22 cellular contexts compared by ENCODE assay signal in genomic region chr2:162821718-162822117, GRCh38. TPM values are rescaled to one million over a fixed set of nuclear protein-coding genes. Genes with fewer than 3 reads are reported as not detected.
DNase-seq lines count a peak whose midpoint lies in the region; FAIRE-seq and TF ChIP-seq lines count a peak whose summit lies in the region.
"Had no signal": no experiment of that assay in that cellular context is flagged by ENCODE, and none has a peak within 500 bp of the region (broad histone marks: within the 10 kb centered on the region; RNA-seq: fewer than 3 reads in every experiment).

No MANE protein-coding gene starts in this region.

- H3K27ac ChIP-seq in ACC112 (ENCODE audit: low read depth, low read length) (peak overlapping the region; percentile 19; the same call in 1 of the 2 replicates), MM.1S (ENCODE audit: low read length) (no peak overlapping the region), astrocyte (ENCODE audit: low read depth, low read length) (peak overlapping the region; percentile 15), testis (no peak overlapping the region)
- H3K27ac ChIP-seq: C4-2B had no signal

- H3F3A ChIP-seq in MM.1S (ENCODE audit: insufficient read depth, low read length): no peaks in the 10 kb centered on the region

- peak overlapping the region; percentile 13; the same call in 1 of the 2 replicates for H3K4me3 ChIP-seq in ACC112 (ENCODE audit: low read depth, low read length)
- H3K4me3 ChIP-seq in MM.1S (ENCODE audit: low read length): no peak overlapping the region
- no peak overlapping the region for H3K4me3 ChIP-seq in astrocyte (ENCODE audit: insufficient read depth, low read depth, low read length)
- H3K4me3 ChIP-seq in skeletal muscle satellite cell (ENCODE audit: low read length): no peak overlapping the region
- H3K4me3 ChIP-seq in testis: no peak overlapping the region

- H3K9ac ChIP-seq in MM.1S (ENCODE audit: low read length): no peak overlapping the region
- no peak overlapping the region for H3K9ac ChIP-seq in astrocyte (ENCODE audit: low read length)
- no peak overlapping the region for H3K9ac ChIP-seq in skeletal muscle satellite cell (ENCODE audit: low read depth, low read length)

- H4K20me1 ChIP-seq in MM.1S (ENCODE audit: insufficient read depth, low read length) (no peaks in the 10 kb centered on the region), astrocyte (ENCODE audit: insufficient read depth, low read length) (no peaks in the 10 kb centered on the region)

- TF ChIP-seq POLR2A in testis (IDR thresholded peaks at IDR 0.05): no peak

- intact Hi-C loops in testis (cut with DNase I; ENCODE audit: low total_unique reads): no loop called here

- H3K36me3 ChIP-seq in ACC112 (ENCODE audit: insufficient read depth, low read length): no peaks in the 10 kb centered on the region
- no peaks in the 10 kb centered on the region for H3K36me3 ChIP-seq in MM.1S (replicated peaks; ENCODE audit: insufficient read depth, low read length)
- H3K36me3 ChIP-seq in astrocyte (ENCODE audit: insufficient read depth, low read length): no peaks in the 10 kb centered on the region
- H3K36me3 ChIP-seq in skeletal muscle satellite cell (ENCODE audit: insufficient read depth, low read length): no peaks in the 10 kb centered on the region
- H3K36me3 ChIP-seq in testis (ENCODE audit: low read depth, missing control alignments): no peaks in the 10 kb centered on the region
- H3K36me3 ChIP-seq: BE2C had no signal

- H3K9me2 ChIP-seq in MM.1S (replicated peaks; ENCODE audit: insufficient read depth, low read length): no peaks in the 10 kb centered on the region

- H3K4me2 ChIP-seq in MM.1S (ENCODE audit: low read depth, low read length) (no peak overlapping the region), astrocyte (ENCODE audit: low read length) (no peak overlapping the region), skeletal muscle satellite cell (ENCODE audit: low read length) (peak overlapping the region; percentile 34)

- peak overlapping the region; percentile 48 for H3K27ac Mint-ChIP-seq in astrocyte (ENCODE audit: unreplicated experiment)
- H3K27ac Mint-ChIP-seq: CD4-positive, alpha-beta memory T cell; H9 had no signal

- H3K4me1 ChIP-seq in ACC112 (ENCODE audit: control insufficient read depth, insufficient read depth, low read length, unreplicated experiment) (peaks cover 11% of the 10 kb centered on the region), MM.1S (ENCODE audit: low read length) (no peaks in the 10 kb centered on the region), astrocyte (ENCODE audit: insufficient read depth, low read length) (peaks cover 4% of the 10 kb centered on the region), skeletal muscle satellite cell (ENCODE audit: control insufficient read depth, insufficient read depth, low read length) (peaks cover 9% of the 10 kb centered on the region), testis (no peaks in the 10 kb centered on the region)
- H3K4me1 ChIP-seq: BE2C had no signal

- H3K27me3 ChIP-seq in ACC112 (ENCODE audit: insufficient read depth, low read length) (no peaks in the 10 kb centered on the region), MM.1S (replicated peaks; ENCODE audit: insufficient read depth, low read length) (no peaks in the 10 kb centered on the region), astrocyte (ENCODE audit: insufficient read depth, low read length) (no peaks in the 10 kb centered on the region), skeletal muscle satellite cell (ENCODE audit: control insufficient read depth, insufficient read depth, low read length) (no peaks in the 10 kb centered on the region), testis (no peaks in the 10 kb centered on the region)
- H3K27me3 ChIP-seq: BE2C had no signal

- H3K79me2 ChIP-seq in ACC112 (ENCODE audit: control insufficient read depth, insufficient read depth, low read length, unreplicated experiment): no peaks in the 10 kb centered on the region
- H3K79me2 ChIP-seq in MM.1S (ENCODE audit: low read length): no peaks in the 10 kb centered on the region
- H3K79me2 ChIP-seq in astrocyte (ENCODE audit: insufficient read depth, low read length): no peaks in the 10 kb centered on the region

- no peaks in the 10 kb centered on the region for H3K9me3 ChIP-seq in MM.1S (replicated peaks; ENCODE audit: insufficient read depth, low read length)
- no peaks in the 10 kb centered on the region for H3K9me3 ChIP-seq in astrocyte (ENCODE audit: insufficient read depth, low read depth, low read length)
- no peaks in the 10 kb centered on the region for H3K9me3 ChIP-seq in skeletal muscle satellite cell (replicated peaks; ENCODE audit: low read length)
- no peaks in the 10 kb centered on the region for H3K9me3 ChIP-seq in testis
- H3K9me3 ChIP-seq: BE2C had no signal

- H3K4me1 Mint-ChIP-seq in astrocyte (ENCODE audit: low read depth, unreplicated experiment): peaks cover 16% of the 10 kb centered on the region
- H3K4me1 Mint-ChIP-seq: CD4-positive, alpha-beta memory T cell had no signal

- H3K27me3 Mint-ChIP-seq in astrocyte (ENCODE audit: low read depth, unreplicated experiment): no peaks in the 10 kb centered on the region
- H3K27me3 Mint-ChIP-seq: CD4-positive, alpha-beta memory T cell had no signal

- H3K9me3 Mint-ChIP-seq in astrocyte (ENCODE audit: unreplicated experiment): no peaks in the 10 kb centered on the region
- H3K9me3 Mint-ChIP-seq: H9 had no signal

- no peak for TF ChIP-seq CTCF in MM.1S (IDR thresholded peaks at IDR 0.05; ENCODE audit: low read length)
- TF ChIP-seq CTCF in astrocyte (IDR thresholded peaks at IDR 0.05; ENCODE audit: insufficient read depth, low read depth, low read length): no peak
- no peak for TF ChIP-seq CTCF in testis (IDR thresholded peaks at IDR 0.05)

- FAIRE-seq in astrocyte (lab: Jason Lieb, UNC): no peak
- FAIRE-seq: D721Med, G401.6, GM12891, HepG2, HTR-8/SVneo had no signal

- no peak overlapping the region for H2AFZ ChIP-seq in ACC112 (ENCODE audit: low read length, unreplicated experiment)
- H2AFZ ChIP-seq in MM.1S (ENCODE audit: low read length): no peak overlapping the region
- H2AFZ ChIP-seq in astrocyte (ENCODE audit: low read depth, low read length): no peak overlapping the region

- DNase-seq in MM.1S (peak; percentile 54), astrocyte (ENCODE audit: low read depth) (no peak), NCI-H2081 (lab: John Stamatoyannopoulos, UW) (no peak), testis (no peak), hippocampal formation (lab: John Stamatoyannopoulos, UW) (no peak)
- DNase-seq: BE2C; CD4-positive, alpha-beta memory T cell; COR-L47; DMS153; DMS79 treated with DMSO at 0.1 percent for 48 hours; GOT3; H9 had no signal

- no peak overlapping the region for H3K4me3 Mint-ChIP-seq in astrocyte (ENCODE audit: unreplicated experiment)
- H3K4me3 Mint-ChIP-seq: CD4-positive, alpha-beta memory T cell; H9 had no signal

- no peaks in the 10 kb centered on the region for H3K36me3 Mint-ChIP-seq in astrocyte (ENCODE audit: low read depth, unreplicated experiment)
- H3K36me3 Mint-ChIP-seq: CD4-positive, alpha-beta memory T cell had no signal

RNA-seq across cellular contexts. Expression of gene KCNH7, which starts 16.8 kb away (rescaled TPM):
- total RNA-seq in astrocyte: 0.91 and 2.0 TPM in 2 replicates
- total RNA-seq in skeletal muscle satellite cell (2012; rRNA removed): not detected in 2 replicates
- total RNA-seq in testis: 1 to 10 TPM in 1 of 2 donors, under 1 TPM in 1; 0.56 to 1.3 TPM
- 2.0 TPM for polyA plus RNA-seq in testis (ENCODE audit: insufficient read depth, low read depth, low replicate concordance)
- total RNA-seq: A172; CD4-positive, alpha-beta memory T cell; HepG2 had no signal
- polyA plus RNA-seq: AG04450; CD4-positive, alpha-beta memory T cell; HepG2 had no signal

Comparison
In these comparisons a context has a peak if more than half of its experiments do, and no peak if none do; other contexts are left out.
1. H3K27ac ChIP-seq: peak in ACC112 (single experiment) and astrocyte (single experiment); none in MM.1S (single experiment) and testis (0 of 2).